23 cellular contexts compared by ENCODE assay signal in the genomic region with DNA sequence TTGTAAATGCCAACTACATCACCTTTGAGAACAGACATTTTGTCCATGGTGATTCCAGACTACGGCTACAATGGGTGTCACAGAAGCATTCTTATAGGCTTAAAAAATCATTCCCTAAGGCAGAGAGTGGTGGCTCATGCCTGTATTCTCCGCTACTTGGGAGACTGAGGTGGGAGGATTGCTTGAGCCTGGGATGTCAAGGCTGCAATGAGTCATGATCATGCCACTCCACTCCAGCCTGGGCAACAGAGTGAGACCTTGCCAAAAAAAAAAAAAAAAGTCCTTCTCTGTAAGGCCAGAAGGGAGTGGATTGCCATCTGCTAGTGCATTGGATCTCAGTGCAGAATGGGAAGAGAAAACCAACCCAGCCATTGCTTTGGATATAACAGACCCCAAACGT.
"Had no signal": no experiment of that assay in that cellular context is flagged by ENCODE, and none has a peak within 500 bp of the region (broad histone marks: within the 10 kb centered on the region; RNA-seq: fewer than 3 reads in every experiment).

No MANE protein-coding gene starts in this region.

- H3K4me3 ChIP-seq: SJSA1 had no signal

- H3K27ac ChIP-seq: brain microvascular endothelial cell, SJSA1, WERI-Rb-1 had no signal

- H3K4me1 ChIP-seq: SJSA1 had no signal

- DNase-seq: activated CD4-positive, alpha-beta memory T cell treated with anti-CD3 and anti-CD28 coated beads, Interleukin-2, amount 10 ng/mL, durations not matched to agents 7 days and 5 days; activated CD4-positive, alpha-beta T cell treated with anti-CD3 and anti-CD28 coated beads for 36 hours; activated CD4-positive, alpha-beta T cell treated with anti-CD3 and anti-CD28 coated beads, Interleukin-2, amount 50 U/mL, for 1 hour; activated gamma-delta T cell; activated naive CD4-positive, alpha-beta T cell treated with anti-CD3 and anti-CD28 coated beads for 36 hours; activated T-cell treated with anti-CD3 and anti-CD28 coated beads for 4 hours; activated T-cell treated with anti-CD3 and anti-CD28 coated beads, Interleukin-2, amount 50 U/mL, for 48 hours; brain microvascular endothelial cell; KG1; MM.1S; NCI-H1105; NCI-H1436; NCI-H1694 treated with DMSO at 0.1 percent for 48 hours; NCI-H2029 treated with DMSO at 0.1 percent for 48 hours; NCI-H2227 treated with DMSO at 0.1 percent for 48 hours; NCI-H526; NCI-H82; SHP77; T-helper 2 cell; T1000; WERI-Rb-1 had no signal

- H3K27me3 ChIP-seq: brain microvascular endothelial cell, SJSA1 had no signal

- H3K36me3 ChIP-seq: brain microvascular endothelial cell, SJSA1, WERI-Rb-1 had no signal

- ATAC-seq: activated CD4-positive, alpha-beta T cell treated with anti-CD3 and anti-CD28 coated beads for 36 hours; activated T-helper 17 cell treated with anti-CD3 and anti-CD28 coated beads, Interleukin-2, amount 50 U/mL, for 72 hours had no signal
